In genomic region chr2:162106146-162106551, GRCh38 we compare ENCODE assay signal across 24 cellular contexts. TPM values are rescaled to one million over a fixed set of nuclear protein-coding genes. Genes with fewer than 3 reads are reported as not detected.
DNase-seq lines count a peak whose midpoint lies in the region; ATAC-seq, FAIRE-seq and TF ChIP-seq lines count a peak whose summit lies in the region.
"Had no signal": no experiment of that assay in that cellular context is flagged by ENCODE, and none has a peak within 500 bp of the region (broad histone marks: within the 10 kb centered on the region; RNA-seq: fewer than 3 reads in every experiment).

No MANE protein-coding gene starts in this region.

- DNase-seq in Right ventricle myocardium inferior (ENCODE audit: missing footprints), result no peak
- DNase-seq in cardiac septum (ENCODE audit: low spot score), result no peak
- no peak for DNase-seq in heart right ventricle
- no peak for DNase-seq in NOMO-1 treated with DMSO at 0.1 percent for 48 hours (lab: John Stamatoyannopoulos, UW; ENCODE audit: unreplicated experiment)
- no peak for DNase-seq in uterus
- no peak for DNase-seq in erythroblast (lab: John Stamatoyannopoulos, UW)
- DNase-seq: activated CD4-positive, alpha-beta memory T cell treated with anti-CD3 and anti-CD28 coated beads, Interleukin-2, amount 10 ng/mL, durations not matched to agents 7 days and 5 days; activated naive CD4-positive, alpha-beta T cell treated with Interleukin-2 at 50 U/mL for 16 hours; activated T-cell treated with anti-CD3 and anti-CD28 coated beads, Interleukin-2, amount 50 U/mL, for 24 hours; DMS153; KG1; left colon; NCI-H2081; NCI-H510A; SHP77 treated with DMSO at 0.1 percent for 48 hours had no signal

- ATAC-seq in Right ventricle myocardium inferior (peak; percentile 30), heart right ventricle (peak in 6 of 8 donors; percentile 12 to 62 (median 37))
- ATAC-seq: left colon, WTC11 had no signal

- H3K27me3 ChIP-seq in heart right ventricle, result no peaks in the 10 kb centered on the region
- no peaks in the 10 kb centered on the region for H3K27me3 ChIP-seq in skeletal muscle satellite cell (ENCODE audit: control insufficient read depth, insufficient read depth, low read length)
- no peaks in the 10 kb centered on the region for H3K27me3 ChIP-seq in uterus
- H3K27me3 ChIP-seq: neural progenitor cell, suprapubic skin, vagina had no signal

- peak overlapping the region; percentile 22 for H3K4me2 ChIP-seq in skeletal muscle satellite cell (ENCODE audit: low read length)
- H3K4me2 ChIP-seq: neural progenitor cell had no signal

- peaks cover 0 to 13% (median 5%) of the 10 kb centered on the region in 9 donors for H3K4me1 ChIP-seq in heart right ventricle
- H3K4me1 ChIP-seq in skeletal muscle satellite cell (ENCODE audit: control insufficient read depth, insufficient read depth, low read length), result peaks cover 26% of the 10 kb centered on the region
- no peaks in the 10 kb centered on the region for H3K4me1 ChIP-seq in uterus
- H3K4me1 ChIP-seq: neural progenitor cell, suprapubic skin, vagina had no signal

- no peak for TF ChIP-seq POLR2A in uterus (IDR thresholded peaks at IDR 0.05)
- no peak for TF ChIP-seq POLR2A in erythroblast (IDR thresholded peaks at IDR 0.05; ENCODE audit: low read length)

- H3K36me3 ChIP-seq in heart right ventricle, result no peaks in the 10 kb centered on the region
- no peaks in the 10 kb centered on the region for H3K36me3 ChIP-seq in skeletal muscle satellite cell (ENCODE audit: insufficient read depth, low read length)
- H3K36me3 ChIP-seq in uterus, result no peaks in the 10 kb centered on the region
- H3K36me3 ChIP-seq: neural progenitor cell, suprapubic skin, vagina had no signal

- WGBS in heart right ventricle, 2 donors, result 68 to 79% methylated on average over 3 of the region's 3 CpGs

- TF ChIP-seq CTCF in heart right ventricle (IDR thresholded peaks at IDR 0.05) (no peak), uterus (IDR thresholded peaks at IDR 0.05) (no peak)

- H3K9me3 ChIP-seq in heart right ventricle (no peaks in the 10 kb centered on the region), skeletal muscle satellite cell (replicated peaks; ENCODE audit: low read length) (no peaks in the 10 kb centered on the region), uterus (no peaks in the 10 kb centered on the region)
- H3K9me3 ChIP-seq: suprapubic skin, vagina had no signal

- H3K9ac ChIP-seq in skeletal muscle satellite cell (ENCODE audit: low read depth, low read length), result peak overlapping the region; percentile 28
- H3K9ac ChIP-seq: neural progenitor cell had no signal

- peak overlapping the region in 5 of 10 donors; percentile 3 to 48 (median 28) for H3K27ac ChIP-seq in heart right ventricle
- no peak overlapping the region for H3K27ac ChIP-seq in uterus
- H3K27ac ChIP-seq: neural progenitor cell, suprapubic skin, vagina had no signal

- H3K4me3 ChIP-seq in heart right ventricle (no peak overlapping the region), skeletal muscle satellite cell (ENCODE audit: low read length) (no peak overlapping the region), uterus (no peak overlapping the region)
- H3K4me3 ChIP-seq: neural progenitor cell, suprapubic skin, vagina had no signal

- peak; percentile 90 for FAIRE-seq in TTC549 (lab: Jason Lieb, UNC)
- FAIRE-seq: A204.1 had no signal

- intact Hi-C loops in Right ventricle myocardium inferior (cut with DNase I), result no loop called here
- intact Hi-C loops in cardiac septum (cut with DNase I), result no loop called here
- intact Hi-C loops in heart right ventricle (cut with DNase I), result no loop called here
- intact Hi-C loops in uterus (cut with DNase I; ENCODE audit: low total_unique reads), result no loop called here

RNA-seq across cellular contexts. Expression of gene DPP4, which starts 32.1 kb away (rescaled TPM):
- total RNA-seq in Right ventricle myocardium inferior (5.4 TPM), cardiac septum (3.4 TPM), heart right ventricle (1 to 10 TPM; 1.7 to 8.3 (median 4.1) TPM), uterus (10 to 100 TPM in 1 of 4 donors, 1 to 10 TPM in 3; 1.8 to 36.3 (median 5.0) TPM)
- polyA plus RNA-seq in heart right ventricle, result 1 to 10 TPM; 1.1 to 5.2 TPM
- 105 and 175 TPM in 2 replicates for total RNA-seq in skeletal muscle satellite cell (2012; rRNA removed)

RNA-seq across cellular contexts. Expression of gene GCG, which starts 45.9 kb away (rescaled TPM):
- total RNA-seq in Right ventricle myocardium inferior (not detected), cardiac septum (not detected), heart right ventricle (not detected), uterus (not detected)
- under 1 TPM in 1 of 2 donors, not detected in 1; 0.32 TPM for polyA plus RNA-seq in heart right ventricle
- total RNA-seq in skeletal muscle satellite cell (2012; rRNA removed), result not detected in 2 replicates
- total RNA-seq: activated CD4-positive, alpha-beta memory T cell treated with anti-CD3 and anti-CD28 coated beads, Interleukin-2, amount 10 ng/mL, durations not matched to agents 7 days and 5 days; pulmonary artery endothelial cell; suprapubic skin; vagina; WTC11 had no signal
- polyA plus RNA-seq: CD14-positive monocyte had no signal
